ENCODE assay signal across 1 cellular context in the genomic region with DNA sequence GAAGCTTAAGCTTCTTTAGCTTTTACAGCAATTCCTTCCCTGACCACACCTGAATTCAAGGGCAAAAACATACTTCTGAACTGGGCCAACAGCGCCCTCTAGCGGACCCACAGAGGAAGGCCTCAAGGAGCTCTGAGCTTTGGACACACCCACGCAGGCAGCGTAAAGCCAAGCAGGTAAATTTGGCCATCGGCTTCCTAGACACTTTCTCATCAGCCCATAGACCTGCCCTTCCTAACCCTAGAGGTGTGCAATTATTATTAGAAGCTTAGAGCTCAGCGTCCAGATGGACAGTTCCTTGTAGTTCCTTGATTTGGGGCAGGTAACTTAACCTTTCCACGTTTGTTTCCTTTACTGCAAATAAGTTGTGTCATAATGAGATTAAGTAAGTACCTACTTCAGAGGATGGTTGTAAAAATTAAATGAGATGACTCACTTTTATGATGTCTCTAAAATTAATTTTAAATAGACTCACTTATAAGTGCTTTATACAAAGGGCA.
TF ChIP-seq lines count a peak whose summit lies in the region.

No MANE protein-coding gene starts in this region.

TF ChIP-seq in GM12878, 131 proteins besides CTCF, POLR2A, EP300 and RAD21 (continued from another document):
- TF ChIP-seq SMC3 (IDR thresholded peaks at IDR 0.05; ENCODE audit: borderline replicate concordance, low read length) (peak; percentile 66; the same call in 1 of the 2 replicates), SPI1 (IDR thresholded peaks at IDR 0.05; ENCODE audit: borderline replicate concordance, insufficient read depth, low read depth, low read length) (no peak), JUND (IDR thresholded peaks at IDR 0.05; ENCODE audit: low read depth, low read length) (no peak), RUNX3 (IDR thresholded peaks at IDR 0.05; ENCODE audit: low read length) (peak; percentile 63), IRF4 (IDR thresholded peaks at IDR 0.05; ENCODE audit: low read depth, low read length) (no peak), RELA (IDR thresholded peaks at IDR 0.05; ENCODE audit: borderline replicate concordance, partially characterized antibody) (no peak), YY1 (IDR thresholded peaks at IDR 0.05; ENCODE audit: low read depth, low read length) (peak; percentile 49; the same call in 1 of the 2 replicates)
- TF ChIP-seq, protein P1, sequence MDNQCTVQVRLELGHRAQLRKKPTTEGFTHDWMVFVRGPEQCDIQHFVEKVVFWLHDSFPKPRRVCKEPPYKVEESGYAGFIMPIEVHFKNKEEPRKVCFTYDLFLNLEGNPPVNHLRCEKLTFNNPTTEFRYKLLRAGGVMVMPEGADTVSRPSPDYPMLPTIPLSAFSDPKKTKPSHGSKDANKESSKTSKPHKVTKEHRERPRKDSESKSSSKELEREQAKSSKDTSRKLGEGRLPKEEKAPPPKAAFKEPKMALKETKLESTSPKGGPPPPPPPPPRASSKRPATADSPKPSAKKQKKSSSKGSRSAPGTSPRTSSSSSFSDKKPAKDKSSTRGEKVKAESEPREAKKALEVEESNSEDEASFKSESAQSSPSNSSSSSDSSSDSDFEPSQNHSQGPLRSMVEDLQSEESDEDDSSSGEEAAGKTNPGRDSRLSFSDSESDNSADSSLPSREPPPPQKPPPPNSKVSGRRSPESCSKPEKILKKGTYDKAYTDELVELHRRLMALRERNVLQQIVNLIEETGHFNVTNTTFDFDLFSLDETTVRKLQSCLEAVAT (IDR thresholded peaks at IDR 0.05): no peak
- TF ChIP-seq, protein P2, sequence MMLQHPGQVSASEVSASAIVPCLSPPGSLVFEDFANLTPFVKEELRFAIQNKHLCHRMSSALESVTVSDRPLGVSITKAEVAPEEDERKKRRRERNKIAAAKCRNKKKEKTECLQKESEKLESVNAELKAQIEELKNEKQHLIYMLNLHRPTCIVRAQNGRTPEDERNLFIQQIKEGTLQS (IDR thresholded peaks at IDR 0.05; ENCODE audit: borderline replicate concordance, extremely low read depth, low read depth, low read length): no peak
- TF ChIP-seq, protein P3, sequence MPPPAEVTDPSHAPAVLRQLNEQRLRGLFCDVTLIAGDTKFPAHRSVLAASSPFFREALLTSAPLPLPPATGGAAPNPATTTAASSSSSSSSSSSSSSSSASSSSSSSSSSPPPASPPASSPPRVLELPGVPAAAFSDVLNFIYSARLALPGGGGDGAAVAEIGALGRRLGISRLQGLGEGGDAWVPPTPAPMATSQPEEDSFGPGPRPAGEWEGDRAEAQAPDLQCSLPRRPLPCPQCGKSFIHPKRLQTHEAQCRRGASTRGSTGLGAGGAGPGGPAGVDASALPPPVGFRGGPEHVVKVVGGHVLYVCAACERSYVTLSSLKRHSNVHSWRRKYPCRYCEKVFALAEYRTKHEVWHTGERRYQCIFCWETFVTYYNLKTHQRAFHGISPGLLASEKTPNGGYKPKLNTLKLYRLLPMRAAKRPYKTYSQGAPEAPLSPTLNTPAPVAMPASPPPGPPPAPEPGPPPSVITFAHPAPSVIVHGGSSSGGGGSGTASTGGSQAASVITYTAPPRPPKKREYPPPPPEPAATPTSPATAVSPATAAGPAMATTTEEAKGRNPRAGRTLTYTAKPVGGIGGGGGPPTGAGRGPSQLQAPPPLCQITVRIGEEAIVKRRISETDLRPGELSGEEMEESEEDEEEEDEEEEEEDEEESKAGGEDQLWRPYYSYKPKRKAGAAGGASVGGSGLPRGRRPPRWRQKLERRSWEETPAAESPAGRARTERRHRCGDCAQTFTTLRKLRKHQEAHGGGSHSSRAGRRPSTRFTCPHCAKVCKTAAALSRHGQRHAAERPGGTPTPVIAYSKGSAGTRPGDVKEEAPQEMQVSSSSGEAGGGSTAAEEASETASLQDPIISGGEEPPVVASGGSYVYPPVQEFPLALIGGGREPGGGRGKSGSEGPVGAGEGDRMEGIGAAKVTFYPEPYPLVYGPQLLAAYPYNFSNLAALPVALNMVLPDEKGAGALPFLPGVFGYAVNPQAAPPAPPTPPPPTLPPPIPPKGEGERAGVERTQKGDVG (CRISPR knock-in tag; IDR thresholded peaks at IDR 0.05): no peak
- TF ChIP-seq, protein P4, sequence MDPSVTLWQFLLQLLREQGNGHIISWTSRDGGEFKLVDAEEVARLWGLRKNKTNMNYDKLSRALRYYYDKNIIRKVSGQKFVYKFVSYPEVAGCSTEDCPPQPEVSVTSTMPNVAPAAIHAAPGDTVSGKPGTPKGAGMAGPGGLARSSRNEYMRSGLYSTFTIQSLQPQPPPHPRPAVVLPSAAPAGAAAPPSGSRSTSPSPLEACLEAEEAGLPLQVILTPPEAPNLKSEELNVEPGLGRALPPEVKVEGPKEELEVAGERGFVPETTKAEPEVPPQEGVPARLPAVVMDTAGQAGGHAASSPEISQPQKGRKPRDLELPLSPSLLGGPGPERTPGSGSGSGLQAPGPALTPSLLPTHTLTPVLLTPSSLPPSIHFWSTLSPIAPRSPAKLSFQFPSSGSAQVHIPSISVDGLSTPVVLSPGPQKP (IDR thresholded peaks at IDR 0.05; ENCODE audit: low read depth, low read length): no peak
